ENCODE assay signal across 8 cellular contexts in genomic region chr6:43838276-43839036, GRCh38.
DNase-seq lines count a peak whose midpoint lies in the region; ATAC-seq, FAIRE-seq and TF ChIP-seq lines count a peak whose summit lies in the region.

No MANE protein-coding gene starts in this region.

- no peaks in the 10 kb centered on the region for H3K9me3 ChIP-seq in BLaER1 treated with 17β-estradiol and CSF1 and Interleukin-3, amounts not matched to agents 10 nM and 100 nM (replicated peaks in 1 of 11)
- no peaks in the 10 kb centered on the region for H3K9me3 ChIP-seq in psoas muscle

- H3K4me3 ChIP-seq in BLaER1 treated with 17β-estradiol and CSF1 and Interleukin-3, amounts not matched to agents 10 nM and 100 nM: peak overlapping the region in 1 of 10 experiments; percentile 41; a peak in 2 of 20 replicates
- H3K4me3 ChIP-seq in H7 (ENCODE audit: insufficient read depth, low read depth, low read length) (no peak overlapping the region), fibroblast of villous mesenchyme (ENCODE audit: low read depth, low read length) (no peak overlapping the region), psoas muscle (no peak overlapping the region)

- H3K27me3 ChIP-seq in BLaER1 treated with 17β-estradiol and CSF1 and Interleukin-3, amounts not matched to agents 10 nM and 100 nM: no peaks in the 10 kb centered on the region
- H3K27me3 ChIP-seq in H7 (ENCODE audit: control insufficient read depth, insufficient read depth, low read length): no peaks in the 10 kb centered on the region
- no peaks in the 10 kb centered on the region for H3K27me3 ChIP-seq in psoas muscle (ENCODE audit: insufficient read depth in 3 of 3, low read length in 2 of 3)

- WGBS in psoas muscle, 3 donors: 65 to 81% (median 66%) methylated on average over 9 of the region's 9 CpGs

- intact Hi-C loops in psoas muscle (cut with DNase I): loop anchor here in 1 of 2 donors (2.0 kb wide), 1 partner anchor 66 kb away; no protein-coding TSS in a partner anchor

- H3K9ac ChIP-seq in BLaER1 treated with 17β-estradiol and CSF1 and Interleukin-3, amounts not matched to agents 10 nM and 100 nM: peak overlapping the region in 9 of 11 experiments; percentile 15 to 67 (median 56); a peak in 13 of 22 replicates

- peak overlapping the region in 9 of 11 experiments; percentile 46 to 78 (median 61); a peak in 17 of 22 replicates for H3K27ac ChIP-seq in BLaER1 treated with 17β-estradiol and CSF1 and Interleukin-3, amounts not matched to agents 10 nM and 100 nM
- peak overlapping the region; percentile 46 for H3K27ac ChIP-seq in psoas muscle

- ATAC-seq in psoas muscle: peak; percentile 83 to 90 (median 86)
- no peak for ATAC-seq in GM19455 (IDR thresholded peaks at IDR 0.05; ENCODE audit: unreplicated experiment)
- ATAC-seq in HG02759 (IDR thresholded peaks at IDR 0.05; ENCODE audit: unreplicated experiment): no peak

- TF ChIP-seq CTCF in fibroblast of villous mesenchyme (IDR thresholded peaks at IDR 0.05; ENCODE audit: insufficient read depth, low read depth, low read length) (peak; percentile 64), psoas muscle (IDR thresholded peaks at IDR 0.05) (peak; percentile 42)

- DNase-seq in H7 (peak; percentile 89), SK-N-DZ (ENCODE audit: low spot score) (peak; percentile 64), fibroblast of villous mesenchyme (ENCODE audit: low read depth) (peak; percentile 88), psoas muscle (peak; percentile 60 to 79), GM12891 (ENCODE audit: insufficient read length, low spot score) (no peak)

- TF ChIP-seq POLR2A in GM12891 (IDR thresholded peaks at IDR 0.05; ENCODE audit: low read depth, low read length): no peak

- FAIRE-seq in GM12891 (lab: Jason Lieb, UNC): no peak

- H3K36me3 ChIP-seq in BLaER1 treated with 17β-estradiol and CSF1 and Interleukin-3, amounts not matched to agents 10 nM and 100 nM: no peaks in the 10 kb centered on the region
- H3K36me3 ChIP-seq in H7 (replicated peaks; ENCODE audit: control insufficient read depth, insufficient read depth, low read length) (no peaks in the 10 kb centered on the region), psoas muscle (ENCODE audit: insufficient read depth in 1 of 2, low read depth in 1 of 2) (no peaks in the 10 kb centered on the region)

- H3K4me2 ChIP-seq in BLaER1 treated with 17β-estradiol and CSF1 and Interleukin-3, amounts not matched to agents 10 nM and 100 nM: peak overlapping the region in 9 of 11 experiments; percentile 28 to 84 (median 81); a peak in 17 of 22 replicates

- peaks cover 9 to 32% (median 20%) of the 10 kb centered on the region in 10 experiments; a peak in 18 of 20 replicates for H3K4me1 ChIP-seq in BLaER1 treated with 17β-estradiol and CSF1 and Interleukin-3, amounts not matched to agents 10 nM and 100 nM
- H3K4me1 ChIP-seq in psoas muscle: peaks cover 13% of the 10 kb centered on the region

- no peaks in the 10 kb centered on the region for H4K20me1 ChIP-seq in BLaER1 treated with 17β-estradiol and CSF1 and Interleukin-3, amounts not matched to agents 10 nM and 100 nM

TF ChIP-seq in GM12891, 5 proteins besides CTCF, POLR2A, EP300 and RAD21:
- TF ChIP-seq POLR2AphosphoS5 (IDR thresholded peaks at IDR 0.05; ENCODE audit: low read depth, low read length) (no peak), POU2F2 (IDR thresholded peaks at IDR 0.05; ENCODE audit: low read depth, low read length) (no peak)

Comparison
In these comparisons a context has a peak if more than half of its experiments do, and no peak if none do; other contexts are left out.
1. ATAC-seq: peak in psoas muscle (4 of 4); none in GM19455 (single experiment) and HG02759 (single experiment).